9 cellular contexts compared by ENCODE assay signal in the genomic region with DNA sequence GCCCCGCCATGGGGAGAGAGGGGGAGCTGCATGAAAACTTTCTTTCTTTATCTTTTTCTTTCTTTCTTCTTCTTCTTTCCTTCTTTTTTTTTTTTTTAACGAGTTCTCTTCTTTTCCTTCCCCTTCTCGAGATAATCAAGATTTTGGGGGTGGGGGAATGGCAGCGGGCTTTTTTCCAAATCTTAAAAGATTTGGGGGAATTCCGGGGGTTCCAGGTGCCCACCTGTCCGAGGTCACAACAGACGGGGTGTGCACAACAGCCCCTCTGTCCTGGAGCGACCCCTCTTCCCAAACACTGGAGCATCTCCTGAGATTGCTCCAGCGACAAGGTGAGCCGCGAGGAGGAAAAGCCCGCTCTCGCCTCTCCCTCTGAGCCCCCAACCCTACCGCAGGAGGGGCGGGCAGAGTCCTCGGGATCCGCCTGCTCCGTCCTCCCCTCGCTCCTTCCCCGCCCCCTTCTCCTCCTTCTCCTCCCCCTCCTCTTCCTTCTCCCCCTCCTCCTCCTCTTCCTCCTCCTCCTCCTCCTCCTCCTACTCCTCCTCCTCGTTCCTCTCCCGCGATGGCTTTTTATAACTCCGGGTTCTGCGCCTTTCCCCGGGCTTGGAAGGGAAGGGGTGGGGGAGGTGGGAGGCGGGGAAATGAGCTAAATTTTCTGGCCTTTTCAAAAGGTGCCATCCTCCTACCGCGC. TPM values are rescaled to one million over a fixed set of nuclear protein-coding genes. Genes with fewer than 3 reads are reported as not detected.
A peak's percentile ranks its signal among the peaks of the same experiment; 100 is the strongest.
DNase-seq lines count a peak whose midpoint lies in the region; ATAC-seq and TF ChIP-seq lines count a peak whose summit lies in the region.
"Had no signal": no experiment of that assay in that cellular context is flagged by ENCODE, and none has a peak within 500 bp of the region (broad histone marks: within the 10 kb centered on the region; RNA-seq: fewer than 3 reads in every experiment).

No MANE protein-coding gene starts in this region.

- peaks cover 66% of the 10 kb centered on the region for H3K27me3 ChIP-seq in A673 (replicated peaks; ENCODE audit: insufficient read depth, low read depth, low read length, poor library complexity)
- H3K27me3 ChIP-seq in MM.1S (replicated peaks; ENCODE audit: insufficient read depth, low read length): peaks cover 11% of the 10 kb centered on the region
- peaks cover 37% of the 10 kb centered on the region for H3K27me3 ChIP-seq in endodermal cell (ENCODE audit: control insufficient read depth, insufficient read depth, low read length, poor library complexity, severe bottlenecking)
- H3K27me3 ChIP-seq in neural progenitor cell: peaks cover 68% of the 10 kb centered on the region

- H3K9me3 ChIP-seq in A673 (ENCODE audit: low read depth, low read length, poor library complexity, severe bottlenecking) (no peaks in the 10 kb centered on the region), MM.1S (replicated peaks; ENCODE audit: insufficient read depth, low read length) (no peaks in the 10 kb centered on the region), endodermal cell (ENCODE audit: control insufficient read depth, low read length) (no peaks in the 10 kb centered on the region), neural progenitor cell (ENCODE audit: low read depth) (no peaks in the 10 kb centered on the region), OCI-LY7 (ENCODE audit: low read length) (no peaks in the 10 kb centered on the region)

- H3K36me3 ChIP-seq in A673 (ENCODE audit: insufficient read depth, low read length, poor library complexity, severe bottlenecking) (no peaks in the 10 kb centered on the region), MM.1S (replicated peaks; ENCODE audit: insufficient read depth, low read length) (no peaks in the 10 kb centered on the region), endodermal cell (ENCODE audit: control insufficient read depth, insufficient read depth, low read length) (no peaks in the 10 kb centered on the region), neural progenitor cell (no peaks in the 10 kb centered on the region), OCI-LY7 (ENCODE audit: insufficient read depth, low read length) (no peaks in the 10 kb centered on the region)

- 0 to 3% methylated on average over 2 to 21 of the region's 29 CpGs for WGBS in endodermal cell (ENCODE audit: insufficient coverage in 1 of 2, insufficient read length in 1 of 2), 2 experiments

- no peaks in the 10 kb centered on the region for H3K79me2 ChIP-seq in MM.1S (ENCODE audit: low read length)
- no peaks in the 10 kb centered on the region for H3K79me2 ChIP-seq in neural progenitor cell (ENCODE audit: low read depth)
- no peaks in the 10 kb centered on the region for H3K79me2 ChIP-seq in OCI-LY7 (ENCODE audit: insufficient read depth, low read depth, low read length)

- DNase-seq in A673 (ENCODE audit: low spot score) (peak; percentile 3), MM.1S (no peak), endodermal cell (peak; percentile 78), neural progenitor cell (ENCODE audit: low spot score) (peak; percentile 69), GF-D8 (lab: John Stamatoyannopoulos, UW) (no peak), OCI-LY7 (ENCODE audit: low spot score) (no peak)
- DNase-seq in activated CD4-positive, alpha-beta T cell treated with anti-CD3 and anti-CD28 coated beads for 4 hours: no peak

- TF ChIP-seq CTCF in A673 (conservative IDR thresholded peaks at IDR 0.05; ENCODE audit: low read depth, low read length): no peak
- TF ChIP-seq CTCF in MM.1S (IDR thresholded peaks at IDR 0.05; ENCODE audit: low read length): no peak
- TF ChIP-seq CTCF in endodermal cell (conservative IDR thresholded peaks at IDR 0.05): peak; percentile 27
- peak; percentile 3 for TF ChIP-seq CTCF in neural progenitor cell (IDR thresholded peaks at IDR 0.05)
- TF ChIP-seq CTCF in OCI-LY7 (conservative IDR thresholded peaks at IDR 0.05; ENCODE audit: low read length): no peak

- POLR2A ChIA-PET in A673 (lab: Charles Lee; ENCODE audit: low non-redundant PET): no interaction called here
- POLR2A ChIA-PET in OCI-LY7 (lab: Charles Lee): no interaction called here

- intact Hi-C loops in A673 (cut with micrococcal nuclease; ENCODE audit: unreplicated experiment) (no loop called here), OCI-LY7 (cut with micrococcal nuclease; ENCODE audit: unreplicated experiment) (no loop called here)

- H3K27ac ChIP-seq in A673 (ENCODE audit: low read depth, low read length, poor library complexity, severe bottlenecking) (no peak overlapping the region), MM.1S (ENCODE audit: low read length) (no peak overlapping the region), endodermal cell (ENCODE audit: low read depth, low read length) (no peak overlapping the region), neural progenitor cell (no peak overlapping the region), OCI-LY7 (ENCODE audit: low read depth, low read length, poor library complexity, severe bottlenecking) (no peak overlapping the region)

- H3K9me3 Mint-ChIP-seq in endodermal cell (no peaks in the 10 kb centered on the region), neural progenitor cell (no peaks in the 10 kb centered on the region)

- no peaks in the 10 kb centered on the region for H3K9me2 ChIP-seq in MM.1S (replicated peaks; ENCODE audit: insufficient read depth, low read length)
- H3K9me2 ChIP-seq in OCI-LY7 (ENCODE audit: insufficient read depth, low read length): no peaks in the 10 kb centered on the region

- peaks cover 4% of the 10 kb centered on the region for H3K4me1 Mint-ChIP-seq in endodermal cell
- H3K4me1 Mint-ChIP-seq in neural progenitor cell: peaks cover 31% of the 10 kb centered on the region

- H3K4me2 ChIP-seq in MM.1S (ENCODE audit: low read depth, low read length) (peak overlapping the region; percentile 59), neural progenitor cell (peak overlapping the region; percentile 95), OCI-LY7 (ENCODE audit: low read length) (no peak overlapping the region)

- no peak overlapping the region for H3K27ac Mint-ChIP-seq in endodermal cell
- H3K27ac Mint-ChIP-seq in neural progenitor cell: no peak overlapping the region

- H3K36me3 Mint-ChIP-seq in endodermal cell (ENCODE audit: low read depth): no peaks in the 10 kb centered on the region
- peaks cover 4% of the 10 kb centered on the region for H3K36me3 Mint-ChIP-seq in neural progenitor cell

- H3K4me3 ChIP-seq in A673 (ENCODE audit: low read depth, low read length, poor library complexity, severe bottlenecking) (peak overlapping the region; percentile 25), MM.1S (ENCODE audit: low read length) (peak overlapping the region; percentile 40; the same call in 1 of the 2 replicates), endodermal cell (ENCODE audit: low read length) (peak overlapping the region; percentile 69), neural progenitor cell (peak overlapping the region; percentile 77), OCI-LY7 (ENCODE audit: low read depth, low read length, poor library complexity, severe bottlenecking) (no peak overlapping the region)

- H2AFZ ChIP-seq in MM.1S (ENCODE audit: low read length) (0 out of 2 replicates have a peak overlapping the region, but pooled peaks have one; percentile 42), neural progenitor cell (replicated peaks) (peak overlapping the region; percentile 64), OCI-LY7 (ENCODE audit: low read length) (no peak overlapping the region)

- H3K9ac ChIP-seq in MM.1S (ENCODE audit: low read length): no peak overlapping the region
- no peak overlapping the region for H3K9ac ChIP-seq in endodermal cell (ENCODE audit: extremely low read depth, low read length, poor library complexity, severe bottlenecking)
- no peak overlapping the region for H3K9ac ChIP-seq in neural progenitor cell

- H3K4me1 ChIP-seq in A673 (ENCODE audit: insufficient read depth, low read length, poor library complexity, severe bottlenecking) (no peaks in the 10 kb centered on the region), MM.1S (ENCODE audit: low read length) (no peaks in the 10 kb centered on the region), endodermal cell (ENCODE audit: control insufficient read depth, insufficient read depth, low read length) (peaks cover 6% of the 10 kb centered on the region), neural progenitor cell (peaks cover 17% of the 10 kb centered on the region), OCI-LY7 (ENCODE audit: insufficient read depth, low read length, poor library complexity, severe bottlenecking) (no peaks in the 10 kb centered on the region)

- ATAC-seq in HG03159 (IDR thresholded peaks at IDR 0.05; ENCODE audit: unreplicated experiment): no peak

- peak overlapping the region; percentile 67 for H3K4me3 Mint-ChIP-seq in endodermal cell
- H3K4me3 Mint-ChIP-seq in neural progenitor cell: peak overlapping the region; percentile 80

- CTCF ChIA-PET in A673 (lab: Charles Lee): interaction anchor here (0.7 to 2.9 kb wide), 4 partner anchors 98 to 149 kb away, joined by 3 to 28 read pairs (median 14); no protein-coding TSS in a partner anchor
- CTCF ChIA-PET in OCI-LY7 (lab: Charles Lee; ENCODE audit: unreplicated experiment): no interaction called here

- BruUV-seq in A673 (replicated peaks; lab: Mats Ljungman, UMichigan) (no TSS peak), OCI-LY7 (replicated peaks; lab: Mats Ljungman, UMichigan) (no TSS peak)

- H3K27me3 Mint-ChIP-seq in endodermal cell (ENCODE audit: insufficient read depth) (peaks cover 45% of the 10 kb centered on the region), neural progenitor cell (ENCODE audit: insufficient read depth, low read depth) (peaks cover 24% of the 10 kb centered on the region)

- no peaks in the 10 kb centered on the region for H4K20me1 ChIP-seq in MM.1S (ENCODE audit: insufficient read depth, low read length)
- H4K20me1 ChIP-seq in neural progenitor cell (ENCODE audit: low read depth): peaks cover 44% of the 10 kb centered on the region
- no peaks in the 10 kb centered on the region for H4K20me1 ChIP-seq in OCI-LY7 (ENCODE audit: insufficient read depth, low read length)

- H3F3A ChIP-seq in MM.1S (ENCODE audit: insufficient read depth, low read length) (no peaks in the 10 kb centered on the region), neural progenitor cell (ENCODE audit: low read depth) (peaks cover 9% of the 10 kb centered on the region)

RNA-seq across cellular contexts. Expression of gene KCNB1, which starts 0.7 kb away (rescaled TPM):
- total RNA-seq in A673 (2021): 0.81 TPM in 1 of 2 replicates, not detected in the other
- total RNA-seq in endodermal cell: under 1 TPM; 0.46 to 0.84 TPM
- polyA plus RNA-seq in endodermal cell (2013, experiment 1 of 2): 0.78 TPM
- 0.62 TPM for polyA plus RNA-seq in endodermal cell (2013, experiment 2 of 2)
- 0.97 and 1.0 TPM in 2 replicates for total RNA-seq in neural progenitor cell (ENCODE audit: low replicate concordance)
- total RNA-seq in OCI-LY7 (2014; rRNA removed; shearing (Covaris generic)): 0.03 TPM in 1 of 2 replicates, not detected in the other
- 0.07 TPM in 1 of 2 replicates, not detected in the other for total RNA-seq in OCI-LY7 (2022)
- total RNA-seq: glomerular endothelial cell had no signal

Comparison
In these comparisons a context has a peak if more than half of its experiments do, and no peak if none do; other contexts are left out.
1. DNase-seq: peak in A673 (single experiment), endodermal cell (single experiment) and neural progenitor cell (single experiment); none in MM.1S (single experiment), GF-D8 (single experiment), OCI-LY7 (single experiment) and activated CD4-positive, alpha-beta T cell treated with anti-CD3 and anti-CD28 coated beads for 4 hours (0 of 2).
2. CTCF ChIP-seq: peak in endodermal cell (single experiment) and neural progenitor cell (single experiment); none in A673 (single experiment), MM.1S (single experiment) and OCI-LY7 (single experiment).